1 cellular context compared by ENCODE assay signal in genomic region chr15:88638626-88639372, GRCh38.
TF ChIP-seq lines count a peak whose summit lies in the region.

Gene ISG20, plus strand, starts transcription at chr15:88639016. Its CDS starts 351 bp downstream, at chr15:88639367.

TF ChIP-seq in HepG2, 621 proteins besides CTCF, POLR2A, EP300 and RAD21 (continued from another document and continues in another):
- no peak for TF ChIP-seq AKNA (CRISPR knock-in tag; IDR thresholded peaks at IDR 0.05; ENCODE audit: borderline replicate concordance)
- TF ChIP-seq ZNF598 (CRISPR knock-in tag; IDR thresholded peaks at IDR 0.05; ENCODE audit: borderline replicate concordance) = peak; percentile 42; the same call in 1 of the 2 replicates
- TF ChIP-seq ZNF589 (CRISPR knock-in tag; conservative IDR thresholded peaks at IDR 0.05) = peak; percentile 92
- TF ChIP-seq GZF1 (CRISPR knock-in tag; IDR thresholded peaks at IDR 0.05) = no peak
- TF ChIP-seq ATAD3A (CRISPR knock-in tag; IDR thresholded peaks at IDR 0.05) = no peak
- TF ChIP-seq ZNF121 (CRISPR knock-in tag; IDR thresholded peaks at IDR 0.05) = no peak; the same call in 1 of the 2 replicates
- peak in 1 of 2 experiments; percentile 29; a peak in 1 of 4 replicates for TF ChIP-seq NR2F1 (CRISPR knock-in tag; IDR thresholded peaks at IDR 0.05)
- TF ChIP-seq, protein P1, sequence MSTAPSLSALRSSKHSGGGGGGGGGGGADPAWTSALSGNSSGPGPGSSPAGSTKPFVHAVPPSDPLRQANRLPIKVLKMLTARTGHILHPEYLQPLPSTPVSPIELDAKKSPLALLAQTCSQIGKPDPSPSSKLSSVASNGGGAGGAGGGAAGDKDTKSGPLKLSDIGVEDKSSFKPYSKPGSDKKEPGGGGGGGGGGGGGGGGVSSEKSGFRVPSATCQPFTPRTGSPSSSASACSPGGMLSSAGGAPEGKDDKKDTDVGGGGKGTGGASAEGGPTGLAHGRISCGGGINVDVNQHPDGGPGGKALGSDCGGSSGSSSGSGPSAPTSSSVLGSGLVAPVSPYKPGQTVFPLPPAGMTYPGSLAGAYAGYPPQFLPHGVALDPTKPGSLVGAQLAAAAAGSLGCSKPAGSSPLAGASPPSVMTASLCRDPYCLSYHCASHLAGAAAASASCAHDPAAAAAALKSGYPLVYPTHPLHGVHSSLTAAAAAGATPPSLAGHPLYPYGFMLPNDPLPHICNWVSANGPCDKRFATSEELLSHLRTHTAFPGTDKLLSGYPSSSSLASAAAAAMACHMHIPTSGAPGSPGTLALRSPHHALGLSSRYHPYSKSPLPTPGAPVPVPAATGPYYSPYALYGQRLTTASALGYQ (CRISPR knock-in tag; IDR thresholded peaks at IDR 0.05) = peak; percentile 30; the same call in 1 of the 2 replicates
- peak; percentile 60; the same call in 1 of the 2 replicates for TF ChIP-seq SKIL (CRISPR knock-in tag; IDR thresholded peaks at IDR 0.05; ENCODE audit: borderline replicate concordance)
- TF ChIP-seq NCOR1 (IDR thresholded peaks at IDR 0.05; ENCODE audit: borderline replicate concordance, low read length) = peak; percentile 77; the same call in 1 of the 2 replicates
- peak; percentile 55 for TF ChIP-seq ZNF883 (CRISPR knock-in tag; IDR thresholded peaks at IDR 0.05; ENCODE audit: not compliant biosample characterization)
- TF ChIP-seq AFF4 (CRISPR knock-in tag; IDR thresholded peaks at IDR 0.05) = no peak
- TF ChIP-seq ZNF513 (CRISPR knock-in tag; conservative IDR thresholded peaks at IDR 0.05) = no peak
- TF ChIP-seq, protein P2, sequence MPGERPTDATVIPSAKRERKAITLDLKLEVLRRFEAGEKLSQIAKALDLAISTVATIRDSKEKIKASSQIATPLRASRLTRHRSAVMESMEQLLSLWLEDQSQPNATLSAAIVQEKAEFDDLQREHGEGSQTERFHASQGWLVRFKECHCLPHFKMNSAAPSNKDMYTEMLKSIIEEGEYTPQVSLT (CRISPR knock-in tag; IDR thresholded peaks at IDR 0.05; ENCODE audit: borderline replicate concordance, low read depth) = no peak; the same call in 1 of the 2 replicates
- 0 out of 2 replicates have a peak, but pooled peaks have one; percentile 29 for TF ChIP-seq ZNF670 (CRISPR knock-in tag; IDR thresholded peaks at IDR 0.05; ENCODE audit: borderline replicate concordance)
- TF ChIP-seq, protein P3, sequence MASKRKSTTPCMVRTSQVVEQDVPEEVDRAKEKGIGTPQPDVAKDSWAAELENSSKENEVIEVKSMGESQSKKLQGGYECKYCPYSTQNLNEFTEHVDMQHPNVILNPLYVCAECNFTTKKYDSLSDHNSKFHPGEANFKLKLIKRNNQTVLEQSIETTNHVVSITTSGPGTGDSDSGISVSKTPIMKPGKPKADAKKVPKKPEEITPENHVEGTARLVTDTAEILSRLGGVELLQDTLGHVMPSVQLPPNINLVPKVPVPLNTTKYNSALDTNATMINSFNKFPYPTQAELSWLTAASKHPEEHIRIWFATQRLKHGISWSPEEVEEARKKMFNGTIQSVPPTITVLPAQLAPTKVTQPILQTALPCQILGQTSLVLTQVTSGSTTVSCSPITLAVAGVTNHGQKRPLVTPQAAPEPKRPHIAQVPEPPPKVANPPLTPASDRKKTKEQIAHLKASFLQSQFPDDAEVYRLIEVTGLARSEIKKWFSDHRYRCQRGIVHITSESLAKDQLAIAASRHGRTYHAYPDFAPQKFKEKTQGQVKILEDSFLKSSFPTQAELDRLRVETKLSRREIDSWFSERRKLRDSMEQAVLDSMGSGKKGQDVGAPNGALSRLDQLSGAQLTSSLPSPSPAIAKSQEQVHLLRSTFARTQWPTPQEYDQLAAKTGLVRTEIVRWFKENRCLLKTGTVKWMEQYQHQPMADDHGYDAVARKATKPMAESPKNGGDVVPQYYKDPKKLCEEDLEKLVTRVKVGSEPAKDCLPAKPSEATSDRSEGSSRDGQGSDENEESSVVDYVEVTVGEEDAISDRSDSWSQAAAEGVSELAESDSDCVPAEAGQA (IDR thresholded peaks at IDR 0.05; ENCODE audit: low read depth) = 0 out of 2 replicates have a peak, but pooled peaks have one; percentile 8
- TF ChIP-seq, protein P3 (CRISPR knock-in tag; IDR thresholded peaks at IDR 0.05; ENCODE audit: borderline replicate concordance) = no peak
- TF ChIP-seq REPIN1 (CRISPR knock-in tag; IDR thresholded peaks at IDR 0.05; ENCODE audit: borderline replicate concordance, low read depth) = 0 out of 2 replicates have a peak, but pooled peaks have one; percentile 70
- TF ChIP-seq ZNF746 (CRISPR knock-in tag; IDR thresholded peaks at IDR 0.05) = peak; percentile 86
- TF ChIP-seq YEATS2 (CRISPR knock-in tag; IDR thresholded peaks at IDR 0.05; ENCODE audit: borderline replicate concordance) = peak; percentile 69; the same call in 1 of the 2 replicates
- TF ChIP-seq TMF1 (CRISPR knock-in tag; IDR thresholded peaks at IDR 0.05; ENCODE audit: low read depth) = no peak
- peak; percentile 76 for TF ChIP-seq KAT8 (CRISPR knock-in tag; IDR thresholded peaks at IDR 0.05)
- TF ChIP-seq GPN1 (CRISPR knock-in tag; IDR thresholded peaks at IDR 0.05; ENCODE audit: borderline replicate concordance) = no peak
- TF ChIP-seq ZNF224 (CRISPR knock-in tag; IDR thresholded peaks at IDR 0.05) = peak; percentile 97
- TF ChIP-seq, protein P4, sequence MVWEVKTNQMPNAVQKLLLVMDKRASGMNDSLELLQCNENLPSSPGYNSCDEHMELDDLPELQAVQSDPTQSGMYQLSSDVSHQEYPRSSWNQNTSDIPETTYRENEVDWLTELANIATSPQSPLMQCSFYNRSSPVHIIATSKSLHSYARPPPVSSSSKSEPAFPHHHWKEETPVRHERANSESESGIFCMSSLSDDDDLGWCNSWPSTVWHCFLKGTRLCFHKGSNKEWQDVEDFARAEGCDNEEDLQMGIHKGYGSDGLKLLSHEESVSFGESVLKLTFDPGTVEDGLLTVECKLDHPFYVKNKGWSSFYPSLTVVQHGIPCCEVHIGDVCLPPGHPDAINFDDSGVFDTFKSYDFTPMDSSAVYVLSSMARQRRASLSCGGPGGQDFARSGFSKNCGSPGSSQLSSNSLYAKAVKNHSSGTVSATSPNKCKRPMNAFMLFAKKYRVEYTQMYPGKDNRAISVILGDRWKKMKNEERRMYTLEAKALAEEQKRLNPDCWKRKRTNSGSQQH (CRISPR knock-in tag; IDR thresholded peaks at IDR 0.05; ENCODE audit: low read depth) = 0 out of 2 replicates have a peak, but pooled peaks have one; percentile 12
- TF ChIP-seq ZNF878 (CRISPR knock-in tag; IDR thresholded peaks at IDR 0.05) = no peak
- TF ChIP-seq ZNF17 (CRISPR knock-in tag; IDR thresholded peaks at IDR 0.05) = no peak
- no peak for TF ChIP-seq ZFP41 (CRISPR knock-in tag; IDR thresholded peaks at IDR 0.05; ENCODE audit: borderline replicate concordance)
- no peak for TF ChIP-seq LCORL (IDR thresholded peaks at IDR 0.05)
- TF ChIP-seq LCORL (CRISPR knock-in tag; IDR thresholded peaks at IDR 0.05) = peak; percentile 89
- peak; percentile 72; the same call in 1 of the 2 replicates for TF ChIP-seq ZNF136 (CRISPR knock-in tag; IDR thresholded peaks at IDR 0.05; ENCODE audit: low read depth)
- TF ChIP-seq ZNF235 (CRISPR knock-in tag; IDR thresholded peaks at IDR 0.05; ENCODE audit: borderline replicate concordance) = no peak
- 0 out of 2 replicates have a peak, but pooled peaks have one; percentile 52 for TF ChIP-seq DMAP1 (CRISPR knock-in tag; IDR thresholded peaks at IDR 0.05)
